In genomic region chr18:31101148-31102019, GRCh38 we compare ENCODE assay signal across 8 cellular contexts. TPM values are rescaled to one million over a fixed set of nuclear protein-coding genes. Genes with fewer than 3 reads are reported as not detected.
A peak's percentile ranks its signal among the peaks of the same experiment; 100 is the strongest.
DNase-seq lines count a peak whose midpoint lies in the region; ATAC-seq and TF ChIP-seq lines count a peak whose summit lies in the region.

No MANE protein-coding gene starts in this region.

- H3K36me3 ChIP-seq in stomach: no peaks in the 10 kb centered on the region

- 0 to 3% (median 2%) methylated on average over 35 to 74 of the region's 74 CpGs for WGBS in stomach, 5 donors

- H3K27me3 ChIP-seq in stomach: peaks cover 0 to 33% (median 0%) of the 10 kb centered on the region in 3 donors

- no peak for TF ChIP-seq CTCF in stomach (IDR thresholded peaks at IDR 0.05)

- TF ChIP-seq EP300 in stomach (IDR thresholded peaks at IDR 0.05): no peak

- no peak for TF ChIP-seq POLR2A in stomach (IDR thresholded peaks at IDR 0.05)

- H3K9me3 ChIP-seq in stomach: no peaks in the 10 kb centered on the region

- DNase-seq in DMS53 treated with DMSO at 0.1 percent for 48 hours (lab: John Stamatoyannopoulos, UW; ENCODE audit: unreplicated experiment) (peak; percentile 16), MV-4-11 (lab: John Stamatoyannopoulos, UW) (peak; percentile 54), T47D (ENCODE audit: low read depth in 1 of 2, low spot score in 1 of 2) (peak; percentile 24 to 60), left colon (peak; percentile 69 to 80), stomach (peak; percentile 75), NCI-H526 treated with DMSO at 0.1 percent for 48 hours (lab: John Stamatoyannopoulos, UW) (no peak), NCI-H2107 treated with DMSO at 0.1 percent for 48 hours (lab: John Stamatoyannopoulos, UW; ENCODE audit: unreplicated experiment) (no peak)

- intact Hi-C loops in left colon (cut with DNase I, micrococcal nuclease) (no loop called here), stomach (cut with DNase I; ENCODE audit: low total_unique reads) (no loop called here)

- peak overlapping the region; percentile 78 to 88 (median 82) for H3K27ac ChIP-seq in stomach

- peaks cover 5 to 26% (median 17%) of the 10 kb centered on the region in 4 donors for H3K4me1 ChIP-seq in stomach

- H3K4me3 ChIP-seq in stomach: peak overlapping the region; percentile 50 to 62 (median 58)

- peak; percentile 70 for ATAC-seq in left colon
- ATAC-seq in GM18861 (IDR thresholded peaks at IDR 0.05; ENCODE audit: unreplicated experiment): no peak

- in situ Hi-C loops in T47D (cut with HindIII; ENCODE audit: low pct_unique_long_range_greater_than_20kb, low sequenced_read_pairs): no loop called here

RNA-seq across cellular contexts. Expression of gene DSC2, which starts 0.8 kb away (rescaled TPM):
- total RNA-seq in left colon (100 to 1,000 TPM; 177 to 261 TPM), stomach (10 to 100 TPM in 3 of 5 donors, 1 to 10 TPM in 1, under 1 TPM in 1; 0.58 to 47.0 (median 10.4) TPM)
- 10 to 100 TPM in 1 of 3 donors, 1 to 10 TPM in 2; 3.2 to 17.0 (median 7.9) TPM for polyA plus RNA-seq in stomach

RNA-seq across cellular contexts. Expression of gene DSC3, which starts 58.8 kb away (rescaled TPM):
- total RNA-seq in left colon (under 1 TPM; 0.22 to 0.34 TPM), stomach (1 to 10 TPM in 2 of 5 donors, not detected in 3; 1.2 to 2.2 TPM)
- polyA plus RNA-seq in stomach: 10 to 100 TPM in 1 of 3 donors, not detected in 2; 26.6 TPM

Comparison
In these comparisons a context has a peak if more than half of its experiments do, and no peak if none do; other contexts are left out.
1. DNase-seq: peak in DMS53 treated with DMSO at 0.1 percent for 48 hours (single experiment), MV-4-11 (single experiment), T47D (2 of 2), left colon (2 of 2) and stomach (single experiment); none in NCI-H526 treated with DMSO at 0.1 percent for 48 hours (single experiment) and NCI-H2107 treated with DMSO at 0.1 percent for 48 hours (single experiment).